ENCODE assay signal across 1 cellular context in the genomic region with DNA sequence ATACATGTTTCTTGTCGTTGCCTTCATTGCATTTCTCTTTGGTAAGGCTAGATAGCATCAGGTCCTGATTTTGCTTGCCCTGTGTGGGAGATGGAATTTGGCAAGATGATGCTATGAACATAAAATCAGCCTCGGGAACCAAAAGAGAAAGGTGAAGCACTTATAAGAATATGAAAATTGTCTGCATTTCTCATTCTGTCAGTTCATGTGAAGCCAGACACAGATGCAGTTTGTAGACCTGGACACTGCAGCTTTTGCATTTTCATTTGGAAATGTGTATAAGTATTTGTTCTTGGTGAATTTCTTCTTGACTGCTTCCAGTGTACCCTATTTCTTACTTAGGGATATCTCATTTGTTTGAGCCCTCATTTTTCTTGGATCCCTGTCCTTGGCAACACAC.
TF ChIP-seq lines count a peak whose summit lies in the region.

No MANE protein-coding gene starts in this region.

TF ChIP-seq in IMR-90, 13 proteins besides CTCF, POLR2A, EP300 and RAD21 (continued from another document):
- TF ChIP-seq, protein P1, sequence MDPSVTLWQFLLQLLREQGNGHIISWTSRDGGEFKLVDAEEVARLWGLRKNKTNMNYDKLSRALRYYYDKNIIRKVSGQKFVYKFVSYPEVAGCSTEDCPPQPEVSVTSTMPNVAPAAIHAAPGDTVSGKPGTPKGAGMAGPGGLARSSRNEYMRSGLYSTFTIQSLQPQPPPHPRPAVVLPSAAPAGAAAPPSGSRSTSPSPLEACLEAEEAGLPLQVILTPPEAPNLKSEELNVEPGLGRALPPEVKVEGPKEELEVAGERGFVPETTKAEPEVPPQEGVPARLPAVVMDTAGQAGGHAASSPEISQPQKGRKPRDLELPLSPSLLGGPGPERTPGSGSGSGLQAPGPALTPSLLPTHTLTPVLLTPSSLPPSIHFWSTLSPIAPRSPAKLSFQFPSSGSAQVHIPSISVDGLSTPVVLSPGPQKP (IDR thresholded peaks at IDR 0.05; ENCODE audit: borderline replicate concordance, low read depth, low read length), result no peak
- TF ChIP-seq NFE2L2 (IDR thresholded peaks at IDR 0.05; ENCODE audit: low read depth, low read length), result no peak
- no peak for TF ChIP-seq MAZ (IDR thresholded peaks at IDR 0.05; ENCODE audit: borderline replicate concordance, low read depth, low read length)
